In genomic region chr2:233039217-233040173, GRCh38 we compare ENCODE assay signal across 18 cellular contexts. TPM values are rescaled to one million over a fixed set of nuclear protein-coding genes. Genes with fewer than 3 reads are reported as not detected.
"Had no signal": no experiment of that assay in that cellular context is flagged by ENCODE, and none has a peak within 500 bp of the region (broad histone marks: within the 10 kb centered on the region; RNA-seq: fewer than 3 reads in every experiment).

No MANE protein-coding gene starts in this region.

- ATAC-seq: body of pancreas; pancreas; stimulated activated naive B cell treated with anti-CD40 and anti-IgM and Interleukin-4, amounts not matched to agents 10 μg/mL and 1 μg/mL and 100 μg/mL, for 72 hours; upper lobe of right lung had no signal

- H3K27ac Mint-ChIP-seq: activated naive CD8-positive, alpha-beta T cell treated with anti-CD3 and anti-CD28 coated beads, Interleukin-2, amount 10 ng/mL, durations not matched to agents 7 days and 5 days; stimulated activated naive B cell treated with anti-CD40 and anti-IgM and Interleukin-4, amounts not matched to agents 10 μg/mL and 1 μg/mL and 100 μg/mL, for 72 hours had no signal

- H3K27me3 Mint-ChIP-seq: activated naive CD8-positive, alpha-beta T cell treated with anti-CD3 and anti-CD28 coated beads, Interleukin-2, amount 10 ng/mL, durations not matched to agents 7 days and 5 days had no signal

- H3K4me1 ChIP-seq: body of pancreas, esophagus muscularis mucosa, pancreas, upper lobe of right lung had no signal

- H3K36me3 ChIP-seq: esophagus muscularis mucosa, left ventricle myocardium inferior, pancreas, upper lobe of right lung had no signal

- H3K36me3 Mint-ChIP-seq: activated naive CD8-positive, alpha-beta T cell treated with anti-CD3 and anti-CD28 coated beads, Interleukin-2, amount 10 ng/mL, durations not matched to agents 7 days and 5 days; stimulated activated naive B cell treated with anti-CD40 and anti-IgM and Interleukin-4, amounts not matched to agents 10 μg/mL and 1 μg/mL and 100 μg/mL, for 72 hours had no signal

- H3K27me3 ChIP-seq: body of pancreas, pancreas, upper lobe of right lung had no signal

- DNase-seq: activated CD4-positive, alpha-beta T cell treated with anti-CD3 and anti-CD28 coated beads, Interleukin-2, amount 50 U/mL, for 48 hours; activated naive CD8-positive, alpha-beta T cell treated with anti-CD3 and anti-CD28 coated beads, Interleukin-2, amount 10 ng/mL, durations not matched to agents 7 days and 5 days; body of pancreas; dermis blood vessel endothelial cell; foreskin fibroblast; glutamatergic neuron; left ventricle myocardium inferior; mesenchymal stem cell; pancreas; retina; SHP77 treated with DMSO at 0.1 percent for 48 hours; stimulated activated naive B cell treated with anti-CD40 and anti-IgM and Interleukin-4, amounts not matched to agents 10 μg/mL and 1 μg/mL and 100 μg/mL, for 72 hours; substantia nigra; upper lobe of right lung had no signal

- H3K4me2 ChIP-seq: smooth muscle cell had no signal

- H3K4me3 ChIP-seq: body of pancreas, esophagus muscularis mucosa, left ventricle myocardium inferior, pancreas, smooth muscle cell, upper lobe of right lung had no signal

- H3K9me3 Mint-ChIP-seq: activated naive CD8-positive, alpha-beta T cell treated with anti-CD3 and anti-CD28 coated beads, Interleukin-2, amount 10 ng/mL, durations not matched to agents 7 days and 5 days; neural crest cell; stimulated activated naive B cell treated with anti-CD40 and anti-IgM and Interleukin-4, amounts not matched to agents 10 μg/mL and 1 μg/mL and 100 μg/mL, for 72 hours had no signal

- H3K4me1 Mint-ChIP-seq: activated naive CD8-positive, alpha-beta T cell treated with anti-CD3 and anti-CD28 coated beads, Interleukin-2, amount 10 ng/mL, durations not matched to agents 7 days and 5 days; neural crest cell had no signal

- H3K4me3 Mint-ChIP-seq: activated naive CD8-positive, alpha-beta T cell treated with anti-CD3 and anti-CD28 coated beads, Interleukin-2, amount 10 ng/mL, durations not matched to agents 7 days and 5 days; neural crest cell; stimulated activated naive B cell treated with anti-CD40 and anti-IgM and Interleukin-4, amounts not matched to agents 10 μg/mL and 1 μg/mL and 100 μg/mL, for 72 hours had no signal

- H3K27ac ChIP-seq: body of pancreas, esophagus muscularis mucosa, left ventricle myocardium inferior, pancreas, upper lobe of right lung had no signal

- H3K9me3 ChIP-seq: body of pancreas, esophagus muscularis mucosa, left ventricle myocardium inferior, pancreas, upper lobe of right lung had no signal

RNA-seq across cellular contexts. Expression of gene NEU2, which starts 7.0 kb away (rescaled TPM):
- total RNA-seq: activated naive CD8-positive, alpha-beta T cell treated with anti-CD3 and anti-CD28 coated beads, Interleukin-2, amount 10 ng/mL, durations not matched to agents 7 days and 5 days; body of pancreas; dermis blood vessel endothelial cell; esophagus muscularis mucosa; left ventricle myocardium inferior; neural crest cell; pancreas; T-helper 2 cell treated with Interferon-gamma antibody and Interleukin-4, amounts not matched to agents 100 ng/mL and 5 ng/mL, for 36 hours; upper lobe of right lung had no signal
- polyA plus RNA-seq: pancreas, smooth muscle cell had no signal

RNA-seq across cellular contexts. Expression of gene NGEF, which starts 26.4 kb away (rescaled TPM):
- total RNA-seq: activated naive CD8-positive, alpha-beta T cell treated with anti-CD3 and anti-CD28 coated beads, Interleukin-2, amount 10 ng/mL, durations not matched to agents 7 days and 5 days; smooth muscle cell; T-helper 2 cell treated with Interferon-gamma antibody and Interleukin-4, amounts not matched to agents 100 ng/mL and 5 ng/mL, for 36 hours; upper lobe of right lung had no signal
